In genomic region chr10:97538839-97539238, GRCh38 we compare ENCODE assay signal across 22 cellular contexts. TPM values are rescaled to one million over a fixed set of nuclear protein-coding genes. Genes with fewer than 3 reads are reported as not detected.
DNase-seq lines count a peak whose midpoint lies in the region; ATAC-seq and TF ChIP-seq lines count a peak whose summit lies in the region.
"Had no signal": no experiment of that assay in that cellular context is flagged by ENCODE, and none has a peak within 500 bp of the region (broad histone marks: within the 10 kb centered on the region; RNA-seq: fewer than 3 reads in every experiment).

No MANE protein-coding gene starts in this region.

- H3K27ac ChIP-seq in SK-N-SH (ENCODE audit: low read depth in 2 of 2, low read length in 1 of 2) (peak overlapping the region; percentile 67 to 100), endodermal cell (ENCODE audit: low read depth, low read length) (no peak overlapping the region), neuronal stem cell (replicated peaks; ENCODE audit: low read length) (no peak overlapping the region)
- H3K27ac ChIP-seq: 22Rv1, KMS-11 had no signal

- TF ChIP-seq RAD21 in SK-N-SH (IDR thresholded peaks at IDR 0.05; ENCODE audit: low read length), result no peak

- ATAC-seq in SK-N-SH treated with all-trans-retinoic acid at 6 μM for 48 hours, result no peak
- ATAC-seq in HG02759 (IDR thresholded peaks at IDR 0.05; ENCODE audit: unreplicated experiment), result no peak
- ATAC-seq: naive thymus-derived CD8-positive, alpha-beta T cell; sciatic nerve; stimulated activated memory B cell treated with anti-CD40 and anti-IgM and Interleukin-4, amounts not matched to agents 10 μg/mL and 1 μg/mL and 100 μg/mL, for 72 hours had no signal

- H3K27me3 Mint-ChIP-seq in endodermal cell (ENCODE audit: insufficient read depth), result no peaks in the 10 kb centered on the region
- H3K27me3 Mint-ChIP-seq in type B pancreatic cell, result no peaks in the 10 kb centered on the region
- H3K27me3 Mint-ChIP-seq: activated CD4-positive, alpha-beta memory T cell treated with anti-CD3 and anti-CD28 coated beads for 36 hours; CD4-positive, alpha-beta memory T cell; naive thymus-derived CD8-positive, alpha-beta T cell had no signal

- H3F3A ChIP-seq in SK-N-SH (replicated peaks; ENCODE audit: insufficient read depth), result peaks cover 25% of the 10 kb centered on the region

- WGBS in SK-N-SH (ENCODE audit: low lambda C conversion rate), result 90% methylated on average over 3 of the region's 4 CpGs
- 95 to 100% methylated on average over 1 to 4 of the region's 4 CpGs for WGBS in endodermal cell (ENCODE audit: insufficient coverage in 1 of 2, insufficient read length in 1 of 2), 2 experiments
- no CpG with 5 or more reads among the region's 4 CpGs for WGBS in neuronal stem cell (ENCODE audit: extremely low coverage in 2 of 2, insufficient read length in 2 of 2, insufficient replicate concordance in 1 of 2), 2 donors

- H3K23ac ChIP-seq in neuronal stem cell (ENCODE audit: low read depth, low read length, poor library complexity), result no peak overlapping the region

- H3K4me3 ChIP-seq in SK-N-SH (ENCODE audit: low read depth in 2 of 2, low read length in 1 of 2), result no peak overlapping the region
- H3K4me3 ChIP-seq in endodermal cell (ENCODE audit: low read length), result no peak overlapping the region
- no peak overlapping the region for H3K4me3 ChIP-seq in neuronal stem cell (ENCODE audit: low read length in 2 of 2)

- no peak overlapping the region; the same call in 1 of the 2 replicates for H3K9ac ChIP-seq in SK-N-SH
- H3K9ac ChIP-seq in endodermal cell (ENCODE audit: extremely low read depth, low read length, poor library complexity, severe bottlenecking), result no peak overlapping the region
- peak overlapping the region; percentile 5 for H3K9ac ChIP-seq in neuronal stem cell (ENCODE audit: low read depth, low read length, poor library complexity)
- H3K9ac ChIP-seq: KMS-11 had no signal

- no peak for TF ChIP-seq CTCF in SK-N-SH (IDR thresholded peaks at IDR 0.05)
- no peak for TF ChIP-seq CTCF in endodermal cell (conservative IDR thresholded peaks at IDR 0.05)
- no peak for TF ChIP-seq CTCF in type B pancreatic cell (conservative IDR thresholded peaks at IDR 0.05)

- H2AFZ ChIP-seq in SK-N-SH (ENCODE audit: low read depth) (no peak overlapping the region), neuronal stem cell (ENCODE audit: low read length) (no peak overlapping the region)

- H3K9me2 ChIP-seq in SK-N-SH, result no peaks in the 10 kb centered on the region

- H3K4me1 ChIP-seq in SK-N-SH (ENCODE audit: control insufficient read depth in 1 of 2, insufficient read depth in 2 of 2, low read depth in 1 of 2, low read length in 1 of 2), result peaks cover 16 to 47% of the 10 kb centered on the region in 2 experiments; a peak in 3 of 4 replicates
- H3K4me1 ChIP-seq in endodermal cell (ENCODE audit: control insufficient read depth, insufficient read depth, low read length), result no peaks in the 10 kb centered on the region
- peaks cover 18 to 25% of the 10 kb centered on the region in 2 donors for H3K4me1 ChIP-seq in neuronal stem cell (ENCODE audit: control insufficient read depth in 2 of 2, insufficient read depth in 1 of 2, low read depth in 1 of 2, low read length in 2 of 2)

- CTCF ChIA-PET in SK-N-SH (lab: Yijun Ruan, JAX), result interaction anchor here (0.6 to 8.6 kb wide), 4 partner anchors 9 to 76 kb away, joined by 3 to 61 read pairs (median 4); no protein-coding TSS in a partner anchor

- peak overlapping the region; percentile 21 for H3K14ac ChIP-seq in neuronal stem cell (ENCODE audit: low read length)

- no peaks in the 10 kb centered on the region for H3K9me3 Mint-ChIP-seq in endodermal cell
- no peaks in the 10 kb centered on the region for H3K9me3 Mint-ChIP-seq in type B pancreatic cell
- H3K9me3 Mint-ChIP-seq: activated CD4-positive, alpha-beta memory T cell treated with anti-CD3 and anti-CD28 coated beads for 36 hours; CD4-positive, alpha-beta memory T cell; naive thymus-derived CD8-positive, alpha-beta T cell; stimulated activated memory B cell treated with anti-CD40 and anti-IgM and Interleukin-4, amounts not matched to agents 10 μg/mL and 1 μg/mL and 100 μg/mL, for 72 hours had no signal

- no peak overlapping the region for H4K8ac ChIP-seq in neuronal stem cell (ENCODE audit: low read depth, low read length)

- H4K20me1 ChIP-seq in SK-N-SH (ENCODE audit: insufficient read depth), result no peaks in the 10 kb centered on the region

- no peak for TF ChIP-seq EP300 in SK-N-SH (IDR thresholded peaks at IDR 0.05; ENCODE audit: borderline replicate concordance in 1 of 2, low read depth in 1 of 2, low read length in 1 of 2)

- H2BK12ac ChIP-seq in neuronal stem cell (ENCODE audit: low read length), result peak overlapping the region; percentile 64

- H4K91ac ChIP-seq in neuronal stem cell (ENCODE audit: low read depth, low read length, poor library complexity), result no peak overlapping the region

- no peaks in the 10 kb centered on the region for H3K27me3 ChIP-seq in SK-N-SH (ENCODE audit: insufficient read depth)
- no peaks in the 10 kb centered on the region for H3K27me3 ChIP-seq in endodermal cell (ENCODE audit: control insufficient read depth, insufficient read depth, low read length, poor library complexity, severe bottlenecking)
- H3K27me3 ChIP-seq in neuronal stem cell (ENCODE audit: control insufficient read depth in 3 of 3, insufficient read depth in 3 of 3, low read depth in 1 of 3, low read length in 3 of 3), result no peaks in the 10 kb centered on the region

- H3K4me1 Mint-ChIP-seq in endodermal cell, result peaks cover 10% of the 10 kb centered on the region
- H3K4me1 Mint-ChIP-seq in type B pancreatic cell (ENCODE audit: unreplicated experiment), result peaks cover 34% of the 10 kb centered on the region

- H3K4me2 ChIP-seq in SK-N-SH (peak overlapping the region; percentile 17; the same call in 1 of the 2 replicates), neuronal stem cell (ENCODE audit: insufficient read depth, low read length, poor library complexity, severe bottlenecking) (no peak overlapping the region)
- H3K4me2 ChIP-seq: KMS-11 had no signal

- H3K4me3 Mint-ChIP-seq in endodermal cell (no peak overlapping the region), type B pancreatic cell (no peak overlapping the region)
- H3K4me3 Mint-ChIP-seq: activated CD4-positive, alpha-beta memory T cell treated with anti-CD3 and anti-CD28 coated beads for 36 hours; CD4-positive, alpha-beta memory T cell; naive thymus-derived CD8-positive, alpha-beta T cell; stimulated activated memory B cell treated with anti-CD40 and anti-IgM and Interleukin-4, amounts not matched to agents 10 μg/mL and 1 μg/mL and 100 μg/mL, for 72 hours had no signal

- DNase-seq in SK-N-SH (no peak), endodermal cell (peak; percentile 45), neuronal stem cell (ENCODE audit: low spot score) (no peak), type B pancreatic cell (ENCODE audit: extremely low spot score, unreplicated experiment) (no peak), T-helper 2 cell (no peak)
- no peak for DNase-seq in effector CD8-positive, alpha-beta T cell (lab: John Stamatoyannopoulos, UW)
- DNase-seq: activated CD4-positive, alpha-beta memory T cell treated with anti-CD3 and anti-CD28 coated beads for 36 hours; CD4-positive, alpha-beta memory T cell; HCEC 1CT; naive thymus-derived CD8-positive, alpha-beta T cell; NCI-H1436; NCI-H345 had no signal

- H2BK15ac ChIP-seq in neuronal stem cell (ENCODE audit: low read length), result no peak overlapping the region

- no peak overlapping the region for H2BK120ac ChIP-seq in neuronal stem cell (ENCODE audit: low read depth, low read length)

- POLR2A ChIA-PET in SK-N-SH (lab: Yijun Ruan, JAX), result interaction anchor here (0.7 kb wide), 1 partner anchor 146 kb away, joined by 5 read pairs; no protein-coding TSS in a partner anchor

- H3K36me3 Mint-ChIP-seq in endodermal cell (ENCODE audit: low read depth), result no peaks in the 10 kb centered on the region
- H3K36me3 Mint-ChIP-seq in type B pancreatic cell, result no peaks in the 10 kb centered on the region
- H3K36me3 Mint-ChIP-seq: activated CD4-positive, alpha-beta memory T cell treated with anti-CD3 and anti-CD28 coated beads for 36 hours; CD4-positive, alpha-beta memory T cell; naive thymus-derived CD8-positive, alpha-beta T cell; stimulated activated memory B cell treated with anti-CD40 and anti-IgM and Interleukin-4, amounts not matched to agents 10 μg/mL and 1 μg/mL and 100 μg/mL, for 72 hours had no signal

- H2BK5ac ChIP-seq in neuronal stem cell (ENCODE audit: low read length), result no peak overlapping the region

- no peaks in the 10 kb centered on the region for H3K79me1 ChIP-seq in neuronal stem cell (ENCODE audit: low read depth, low read length)

- no peak overlapping the region for H3K4ac ChIP-seq in neuronal stem cell (ENCODE audit: low read length)

- no peaks in the 10 kb centered on the region for H3K9me3 ChIP-seq in SK-N-SH
- no peaks in the 10 kb centered on the region for H3K9me3 ChIP-seq in endodermal cell (ENCODE audit: control insufficient read depth, low read length)
- no peaks in the 10 kb centered on the region for H3K9me3 ChIP-seq in neuronal stem cell (replicated peaks in 1 of 2; ENCODE audit: control insufficient read depth in 2 of 2, insufficient read depth in 1 of 2, low read depth in 1 of 2, low read length in 2 of 2)

- H2AK5ac ChIP-seq in neuronal stem cell (ENCODE audit: low read depth, low read length), result peak overlapping the region; percentile 58

- H3K27ac Mint-ChIP-seq in endodermal cell, result peak overlapping the region; percentile 24
- peak overlapping the region; percentile 54 for H3K27ac Mint-ChIP-seq in type B pancreatic cell
- H3K27ac Mint-ChIP-seq: activated CD4-positive, alpha-beta memory T cell treated with anti-CD3 and anti-CD28 coated beads for 36 hours; CD4-positive, alpha-beta memory T cell; naive thymus-derived CD8-positive, alpha-beta T cell; stimulated activated memory B cell treated with anti-CD40 and anti-IgM and Interleukin-4, amounts not matched to agents 10 μg/mL and 1 μg/mL and 100 μg/mL, for 72 hours had no signal

- no peaks in the 10 kb centered on the region for H3K36me3 ChIP-seq in SK-N-SH (replicated peaks in 1 of 2; ENCODE audit: control insufficient read depth in 1 of 2, insufficient read depth in 2 of 2, low read length in 1 of 2)
- H3K36me3 ChIP-seq in endodermal cell (ENCODE audit: control insufficient read depth, insufficient read depth, low read length), result no peaks in the 10 kb centered on the region
- no peaks in the 10 kb centered on the region for H3K36me3 ChIP-seq in neuronal stem cell (replicated peaks in 1 of 2; ENCODE audit: control insufficient read depth in 2 of 2, insufficient read depth in 2 of 2, low read length in 2 of 2)

- peak overlapping the region; percentile 76 for H3K18ac ChIP-seq in neuronal stem cell (ENCODE audit: low read length)

- peaks cover 62% of the 10 kb centered on the region for H3K79me2 ChIP-seq in SK-N-SH (ENCODE audit: insufficient read depth)

RNA-seq across cellular contexts. Expression of gene ANKRD2, which starts 33.7 kb away (rescaled TPM):
- polyA plus RNA-seq in SK-N-SH (2012; rRNA removed), result 0.72 and 0.99 TPM in 2 replicates
- 0.75 and 0.82 TPM in 2 replicates for polyA plus RNA-seq in SK-N-SH (2012; cell fraction: cytosol; rRNA removed)
- polyA plus RNA-seq in SK-N-SH (2012; cell fraction: nucleus; rRNA removed), result 1.6 and 2.2 TPM in 2 replicates
- not detected for total RNA-seq in endodermal cell
- polyA plus RNA-seq in endodermal cell (2013, experiment 1 of 2), result not detected
- polyA plus RNA-seq in endodermal cell (2013, experiment 2 of 2), result not detected
- polyA plus RNA-seq in neuronal stem cell (2013, experiment 1 of 2), result not detected
- polyA plus RNA-seq in neuronal stem cell (2013, experiment 2 of 2), result not detected
- total RNA-seq in type B pancreatic cell (ENCODE audit: low replicate concordance), result 0.19 TPM in 1 of 2 replicates, not detected in the other
- total RNA-seq: activated CD4-positive, alpha-beta memory T cell treated with anti-CD3 and anti-CD28 coated beads for 36 hours; CD4-positive, alpha-beta memory T cell; Daoy; left lobe of liver; naive thymus-derived CD8-positive, alpha-beta T cell; sciatic nerve; SK-MEL-5 had no signal
- polyA plus RNA-seq: CD4-positive, alpha-beta memory T cell; naive thymus-derived CD8-positive, alpha-beta T cell had no signal

RNA-seq across cellular contexts. Expression of gene UBTD1, which starts 40.1 kb away (rescaled TPM):
- polyA plus RNA-seq in SK-N-SH (2012; rRNA removed), result 37.9 and 38.8 TPM in 2 replicates
- polyA plus RNA-seq in SK-N-SH (2012; cell fraction: cytosol; rRNA removed), result 18.2 and 31.1 TPM in 2 replicates
- polyA plus RNA-seq in SK-N-SH (2012; cell fraction: nucleus; rRNA removed), result 22.1 and 34.2 TPM in 2 replicates
- total RNA-seq in endodermal cell, result 10 to 100 TPM; 19.1 to 19.3 TPM
- 11.7 TPM for polyA plus RNA-seq in endodermal cell (2013, experiment 1 of 2)
- polyA plus RNA-seq in endodermal cell (2013, experiment 2 of 2), result 12.2 TPM
- polyA plus RNA-seq in neuronal stem cell (2013, experiment 1 of 2), result 14.8 TPM
- 13.8 TPM for polyA plus RNA-seq in neuronal stem cell (2013, experiment 2 of 2)
- 11.6 and 16.1 TPM in 2 replicates for total RNA-seq in type B pancreatic cell (ENCODE audit: low replicate concordance)

RNA-seq across cellular contexts. Expression of gene MMS19, which starts 40.6 kb away (rescaled TPM):
- 56.9 and 83.9 TPM in 2 replicates for polyA plus RNA-seq in SK-N-SH (2012; rRNA removed)
- 29.5 and 42.8 TPM in 2 replicates for polyA plus RNA-seq in SK-N-SH (2012; cell fraction: cytosol; rRNA removed)
- polyA plus RNA-seq in SK-N-SH (2012; cell fraction: nucleus; rRNA removed), result 176 and 209 TPM in 2 replicates
- 10 to 100 TPM; 84.2 to 98.8 TPM for total RNA-seq in endodermal cell
- 103 TPM for polyA plus RNA-seq in endodermal cell (2013, experiment 1 of 2)
- 84.0 TPM for polyA plus RNA-seq in endodermal cell (2013, experiment 2 of 2)
- 105 TPM for polyA plus RNA-seq in neuronal stem cell (2013, experiment 1 of 2)
- 107 TPM for polyA plus RNA-seq in neuronal stem cell (2013, experiment 2 of 2)
- 85.9 and 94.8 TPM in 2 replicates for total RNA-seq in type B pancreatic cell (ENCODE audit: low replicate concordance)

RNA-seq across cellular contexts. Expression of gene HOGA1, which starts 45.4 kb away (rescaled TPM):
- 2.9 and 4.8 TPM in 2 replicates for polyA plus RNA-seq in SK-N-SH (2012; rRNA removed)
- 1.9 and 3.0 TPM in 2 replicates for polyA plus RNA-seq in SK-N-SH (2012; cell fraction: cytosol; rRNA removed)
- 5.9 and 9.4 TPM in 2 replicates for polyA plus RNA-seq in SK-N-SH (2012; cell fraction: nucleus; rRNA removed)
- 1 to 10 TPM in 1 of 2 donors, under 1 TPM in 1; 0.15 to 1.7 TPM for total RNA-seq in endodermal cell
- polyA plus RNA-seq in endodermal cell (2013, experiment 1 of 2), result 1.00 TPM
- polyA plus RNA-seq in endodermal cell (2013, experiment 2 of 2), result 0.70 TPM
- 0.24 TPM for polyA plus RNA-seq in neuronal stem cell (2013, experiment 1 of 2)
- polyA plus RNA-seq in neuronal stem cell (2013, experiment 2 of 2), result 0.24 TPM
- 0.57 and 2.1 TPM in 2 replicates for total RNA-seq in type B pancreatic cell (ENCODE audit: low replicate concordance)
- total RNA-seq: activated CD4-positive, alpha-beta memory T cell treated with anti-CD3 and anti-CD28 coated beads for 36 hours; CD4-positive, alpha-beta memory T cell; Daoy; naive thymus-derived CD8-positive, alpha-beta T cell had no signal
- polyA plus RNA-seq: CD4-positive, alpha-beta memory T cell; naive thymus-derived CD8-positive, alpha-beta T cell had no signal

RNA-seq across cellular contexts. Expression of gene C10orf62, which starts 50.7 kb away (rescaled TPM):
- polyA plus RNA-seq in SK-N-SH (2012; rRNA removed), result 0.07 and 0.19 TPM in 2 replicates
- 0.05 TPM in 1 of 2 replicates, not detected in the other for polyA plus RNA-seq in SK-N-SH (2012; cell fraction: cytosol; rRNA removed)
- 0.56 and 0.96 TPM in 2 replicates for polyA plus RNA-seq in SK-N-SH (2012; cell fraction: nucleus; rRNA removed)
- total RNA-seq in endodermal cell (not detected), type B pancreatic cell (ENCODE audit: low replicate concordance) (0.34 TPM in 1 of 2 replicates, not detected in the other)
- not detected for polyA plus RNA-seq in endodermal cell (2013, experiment 1 of 2)
- not detected for polyA plus RNA-seq in endodermal cell (2013, experiment 2 of 2)
- polyA plus RNA-seq in neuronal stem cell (2013, experiment 1 of 2), result not detected
- polyA plus RNA-seq in neuronal stem cell (2013, experiment 2 of 2), result not detected
- total RNA-seq: activated CD4-positive, alpha-beta memory T cell treated with anti-CD3 and anti-CD28 coated beads for 36 hours; CD4-positive, alpha-beta memory T cell; Daoy; fibroblast of lung; naive thymus-derived CD8-positive, alpha-beta T cell; sciatic nerve; SK-MEL-5 had no signal
- polyA plus RNA-seq: CD4-positive, alpha-beta memory T cell; fibroblast of lung; naive thymus-derived CD8-positive, alpha-beta T cell had no signal

Comparison
In these comparisons a context has a peak if more than half of its experiments do, and no peak if none do; other contexts are left out.
1. H3K27ac ChIP-seq: peak in SK-N-SH (2 of 2); none in endodermal cell (single experiment) and neuronal stem cell (single experiment).